8 cellular contexts compared by ENCODE assay signal in the genomic region with DNA sequence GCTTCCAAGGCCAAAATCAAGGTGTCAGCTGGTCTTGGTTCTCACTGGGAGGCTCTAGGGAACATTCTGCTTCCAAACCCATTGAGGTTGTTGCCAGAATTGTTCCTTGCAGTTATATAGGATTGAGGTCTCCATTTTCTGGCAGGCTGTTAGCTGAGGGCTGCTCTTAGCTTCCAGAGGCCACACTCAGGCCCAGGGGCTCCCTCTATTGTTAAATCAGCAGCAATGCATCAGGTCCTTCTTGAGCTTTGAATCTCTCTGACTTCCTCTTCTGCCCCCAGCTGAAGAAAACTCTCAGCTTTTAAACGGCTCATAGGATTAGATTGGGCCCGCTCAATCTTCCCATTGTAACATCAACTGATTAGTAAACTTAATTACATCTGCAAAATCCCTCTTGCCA. TPM values are rescaled to one million over a fixed set of nuclear protein-coding genes. Genes with fewer than 3 reads are reported as not detected.
DNase-seq lines count a peak whose midpoint lies in the region; ATAC-seq and TF ChIP-seq lines count a peak whose summit lies in the region.

No MANE protein-coding gene starts in this region.

- H3K4me3 ChIP-seq in AG10803 (ENCODE audit: low read length), result no peak overlapping the region

- DNase-seq in AG10803 (ENCODE audit: low read depth), result peak; percentile 56
- DNase-seq in NOMO-1 treated with dmso at 0.1 percent for 144 hours (lab: John Stamatoyannopoulos, UW; ENCODE audit: unreplicated experiment), result peak; percentile 71
- peak; percentile 82 for DNase-seq in iPS-NIHi7 (ENCODE audit: extremely low spot score)
- peak; percentile 27 for DNase-seq in stimulated activated naive CD8-positive, alpha-beta T cell treated with anti-CD3 and anti-CD28 coated beads, Interleukin-15, Interleukin-2, amounts not matched to agents 100 U/mL and 50 U/mL, for 24 hours
- DNase-seq in GOT3 (lab: John Stamatoyannopoulos, UW), result no peak

- H3K36me3 Mint-ChIP-seq in activated T-helper 17 cell treated with anti-CD3 and anti-CD28 coated beads, Interleukin-2, amount 50 U/mL, for 72 hours (ENCODE audit: low read depth), result no peaks in the 10 kb centered on the region

- H3K4me3 Mint-ChIP-seq in activated T-helper 17 cell treated with anti-CD3 and anti-CD28 coated beads, Interleukin-2, amount 50 U/mL, for 72 hours, result no peak overlapping the region

- H3K4me1 Mint-ChIP-seq in activated T-helper 17 cell treated with anti-CD3 and anti-CD28 coated beads, Interleukin-2, amount 50 U/mL, for 72 hours, result no peaks in the 10 kb centered on the region

- TF ChIP-seq CTCF in AG10803 (conservative IDR thresholded peaks at IDR 0.05; ENCODE audit: low read length) (peak; percentile 82), GM12874 (IDR thresholded peaks at IDR 0.05; ENCODE audit: insufficient read depth, low read depth, low read length) (peak; percentile 64)

- ATAC-seq in HG03354 (IDR thresholded peaks at IDR 0.05; ENCODE audit: poor library complexity, severe bottlenecking, unreplicated experiment), result peak; percentile 76
- ATAC-seq in activated T-helper 17 cell treated with anti-CD3 and anti-CD28 coated beads, Interleukin-2, amount 50 U/mL, for 72 hours (replicated peaks), result peak; percentile 56
- ATAC-seq in stimulated activated naive CD8-positive, alpha-beta T cell treated with anti-CD3 and anti-CD28 coated beads, Interleukin-15, Interleukin-2, amounts not matched to agents 100 U/mL and 50 U/mL, for 24 hours, result peak; percentile 77

- H3K27ac Mint-ChIP-seq in activated T-helper 17 cell treated with anti-CD3 and anti-CD28 coated beads, Interleukin-2, amount 50 U/mL, for 72 hours, result no peak overlapping the region

- H3K9me3 Mint-ChIP-seq in activated T-helper 17 cell treated with anti-CD3 and anti-CD28 coated beads, Interleukin-2, amount 50 U/mL, for 72 hours, result no peaks in the 10 kb centered on the region

- no peaks in the 10 kb centered on the region for H3K27me3 Mint-ChIP-seq in activated T-helper 17 cell treated with anti-CD3 and anti-CD28 coated beads, Interleukin-2, amount 50 U/mL, for 72 hours

RNA-seq across cellular contexts. Expression of gene BSX, which starts 39.3 kb away (rescaled TPM):
- total RNA-seq in activated T-helper 17 cell treated with anti-CD3 and anti-CD28 coated beads, Interleukin-2, amount 50 U/mL, for 72 hours, result not detected

RNA-seq across cellular contexts. Expression of gene HSPA8, which starts 41.0 kb away (rescaled TPM):
- total RNA-seq in activated T-helper 17 cell treated with anti-CD3 and anti-CD28 coated beads, Interleukin-2, amount 50 U/mL, for 72 hours, result 1,000 to 10,000 TPM; 1,670 to 3,247 TPM
